Comparison of ENCODE assay signal across 1 cellular context in genomic region chr16:3754304-3754703, GRCh38.
TF ChIP-seq lines count a peak whose summit lies in the region.

No MANE protein-coding gene starts in this region.

TF ChIP-seq in SK-N-SH treated with all-trans-retinoic acid at 6 μM for 48 hours, 23 proteins besides CTCF, POLR2A, EP300 and RAD21 (continued from another document):
- TF ChIP-seq, protein P1, sequence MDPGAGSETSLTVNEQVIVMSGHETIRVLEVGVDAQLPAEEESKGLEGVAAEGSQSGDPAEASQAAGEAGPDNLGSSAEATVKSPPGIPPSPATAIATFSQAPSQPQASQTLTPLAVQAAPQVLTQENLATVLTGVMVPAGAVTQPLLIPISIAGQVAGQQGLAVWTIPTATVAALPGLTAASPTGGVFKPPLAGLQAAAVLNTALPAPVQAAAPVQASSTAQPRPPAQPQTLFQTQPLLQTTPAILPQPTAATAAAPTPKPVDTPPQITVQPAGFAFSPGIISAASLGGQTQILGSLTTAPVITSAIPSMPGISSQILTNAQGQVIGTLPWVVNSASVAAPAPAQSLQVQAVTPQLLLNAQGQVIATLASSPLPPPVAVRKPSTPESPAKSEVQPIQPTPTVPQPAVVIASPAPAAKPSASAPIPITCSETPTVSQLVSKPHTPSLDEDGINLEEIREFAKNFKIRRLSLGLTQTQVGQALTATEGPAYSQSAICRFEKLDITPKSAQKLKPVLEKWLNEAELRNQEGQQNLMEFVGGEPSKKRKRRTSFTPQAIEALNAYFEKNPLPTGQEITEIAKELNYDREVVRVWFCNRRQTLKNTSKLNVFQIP (CRISPR knock-in tag; IDR thresholded peaks at IDR 0.05; ENCODE audit: borderline replicate concordance, low read depth) = no peak
- TF ChIP-seq BACH2 (CRISPR knock-in tag; IDR thresholded peaks at IDR 0.05; ENCODE audit: borderline replicate concordance) (no peak), ZFP3 (CRISPR knock-in tag; IDR thresholded peaks at IDR 0.05) (no peak), RARB (CRISPR knock-in tag; IDR thresholded peaks at IDR 0.05) (no peak), ESRRG (CRISPR knock-in tag; IDR thresholded peaks at IDR 0.05) (no peak), SNAI2 (CRISPR knock-in tag; IDR thresholded peaks at IDR 0.05) (no peak), OSR1 (CRISPR knock-in tag; IDR thresholded peaks at IDR 0.05) (no peak), TOX (CRISPR knock-in tag; IDR thresholded peaks at IDR 0.05; ENCODE audit: borderline replicate concordance) (no peak), PPARA (CRISPR knock-in tag; IDR thresholded peaks at IDR 0.05; ENCODE audit: borderline replicate concordance) (no peak), ZNF70 (CRISPR knock-in tag; IDR thresholded peaks at IDR 0.05) (no peak)
- TF ChIP-seq, protein P2, sequence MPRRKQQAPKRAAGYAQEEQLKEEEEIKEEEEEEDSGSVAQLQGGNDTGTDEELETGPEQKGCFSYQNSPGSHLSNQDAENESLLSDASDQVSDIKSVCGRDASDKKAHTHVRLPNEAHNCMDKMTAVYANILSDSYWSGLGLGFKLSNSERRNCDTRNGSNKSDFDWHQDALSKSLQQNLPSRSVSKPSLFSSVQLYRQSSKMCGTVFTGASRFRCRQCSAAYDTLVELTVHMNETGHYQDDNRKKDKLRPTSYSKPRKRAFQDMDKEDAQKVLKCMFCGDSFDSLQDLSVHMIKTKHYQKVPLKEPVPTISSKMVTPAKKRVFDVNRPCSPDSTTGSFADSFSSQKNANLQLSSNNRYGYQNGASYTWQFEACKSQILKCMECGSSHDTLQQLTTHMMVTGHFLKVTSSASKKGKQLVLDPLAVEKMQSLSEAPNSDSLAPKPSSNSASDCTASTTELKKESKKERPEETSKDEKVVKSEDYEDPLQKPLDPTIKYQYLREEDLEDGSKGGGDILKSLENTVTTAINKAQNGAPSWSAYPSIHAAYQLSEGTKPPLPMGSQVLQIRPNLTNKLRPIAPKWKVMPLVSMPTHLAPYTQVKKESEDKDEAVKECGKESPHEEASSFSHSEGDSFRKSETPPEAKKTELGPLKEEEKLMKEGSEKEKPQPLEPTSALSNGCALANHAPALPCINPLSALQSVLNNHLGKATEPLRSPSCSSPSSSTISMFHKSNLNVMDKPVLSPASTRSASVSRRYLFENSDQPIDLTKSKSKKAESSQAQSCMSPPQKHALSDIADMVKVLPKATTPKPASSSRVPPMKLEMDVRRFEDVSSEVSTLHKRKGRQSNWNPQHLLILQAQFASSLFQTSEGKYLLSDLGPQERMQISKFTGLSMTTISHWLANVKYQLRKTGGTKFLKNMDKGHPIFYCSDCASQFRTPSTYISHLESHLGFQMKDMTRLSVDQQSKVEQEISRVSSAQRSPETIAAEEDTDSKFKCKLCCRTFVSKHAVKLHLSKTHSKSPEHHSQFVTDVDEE (CRISPR knock-in tag; IDR thresholded peaks at IDR 0.05) = no peak
